20 cellular contexts compared by ENCODE assay signal in the genomic region with DNA sequence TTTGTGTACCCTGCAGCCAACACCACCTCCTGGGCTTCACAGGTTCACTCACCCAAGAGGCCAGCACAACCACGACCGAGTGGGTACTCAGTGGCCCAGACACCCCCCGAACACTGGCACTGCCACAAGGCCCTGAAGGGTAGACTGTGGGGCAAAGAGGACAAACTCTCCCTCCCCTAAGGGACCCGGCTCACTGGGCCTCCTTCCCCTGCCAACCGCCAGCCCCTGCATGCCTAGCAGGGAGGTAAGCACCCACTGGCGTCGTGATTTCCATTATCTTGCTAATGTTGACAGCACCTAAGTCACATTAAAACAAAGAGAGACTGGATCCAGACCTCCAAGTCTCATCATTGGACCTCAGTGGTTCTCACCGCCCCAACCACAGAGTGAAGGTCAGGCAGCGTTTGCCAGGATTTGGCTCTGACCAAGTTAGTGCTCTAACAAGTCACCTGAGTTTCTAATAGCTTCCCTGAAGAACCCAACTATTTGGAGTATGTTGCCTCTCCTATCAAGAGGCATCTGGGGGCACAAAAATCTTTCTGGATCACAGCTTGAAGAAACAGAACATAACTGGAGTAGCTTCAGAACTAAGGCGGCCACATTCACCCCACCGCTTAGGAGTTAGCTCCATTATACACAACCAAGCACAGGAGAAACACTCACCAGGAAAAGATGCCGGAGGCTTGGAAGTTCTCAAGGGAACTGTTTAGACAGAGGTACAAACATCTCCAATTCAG. TPM values are rescaled to one million over a fixed set of nuclear protein-coding genes. Genes with fewer than 3 reads are reported as not detected.
DNase-seq lines count a peak whose midpoint lies in the region; ATAC-seq, FAIRE-seq and TF ChIP-seq lines count a peak whose summit lies in the region.
"Had no signal": no experiment of that assay in that cellular context is flagged by ENCODE, and none has a peak within 500 bp of the region (broad histone marks: within the 10 kb centered on the region; RNA-seq: fewer than 3 reads in every experiment).

No MANE protein-coding gene starts in this region.

- no peaks in the 10 kb centered on the region for H3K79me1 ChIP-seq in H1 (ENCODE audit: low read depth, low read length)

- H4K91ac ChIP-seq in H1 (replicated peaks; ENCODE audit: insufficient read length, low read length): no peak overlapping the region

- H3K27me3 ChIP-seq in right atrium auricular region: no peaks in the 10 kb centered on the region
- H3K27me3 ChIP-seq in H1 (replicated peaks in 1 of 4; ENCODE audit: control insufficient read depth in 3 of 4, extremely low read depth in 1 of 4, insufficient read depth in 3 of 4, low read length in 3 of 4): no peaks in the 10 kb centered on the region
- H3K27me3 ChIP-seq: adrenal gland, SJCRH30 had no signal

- H3K4me1 ChIP-seq in right atrium auricular region (peaks cover 0 to 21% of the 10 kb centered on the region in 2 donors), H1 (replicated peaks in 1 of 4; ENCODE audit: control insufficient read depth in 3 of 4, insufficient read depth in 4 of 4, low read length in 3 of 4) (no peaks in the 10 kb centered on the region)
- H3K4me1 ChIP-seq: adrenal gland, SJCRH30 had no signal

- no peaks in the 10 kb centered on the region for H3K23me2 ChIP-seq in H1 (ENCODE audit: low read depth, low read length)

- H2BK120ac ChIP-seq in H1 (replicated peaks; ENCODE audit: low read depth, low read length): no peak overlapping the region

- H2BK15ac ChIP-seq in H1 (ENCODE audit: low read length): no peak overlapping the region

- no peak overlapping the region for H3K18ac ChIP-seq in H1 (ENCODE audit: extremely low read depth, low read length)

- no peak overlapping the region for H2AK5ac ChIP-seq in H1 (ENCODE audit: low read depth, low read length)

- ATAC-seq in left ventricle myocardium superior (no peak), HG03025 (IDR thresholded peaks at IDR 0.05; ENCODE audit: low FRiP score, unreplicated experiment) (no peak), GM19467 (IDR thresholded peaks at IDR 0.05; ENCODE audit: unreplicated experiment) (no peak), HG02588 (IDR thresholded peaks at IDR 0.05; ENCODE audit: unreplicated experiment) (no peak)
- ATAC-seq: HCT116; natural killer cell treated with Interleukin-12 subunit alpha and Interleukin-12 subunit beta and Interleukin-15 and Interleukin-18, amount 100 ng/mL, for 72 hours had no signal

- H4K5ac ChIP-seq in H1 (ENCODE audit: insufficient read length, low read depth, low read length): no peak overlapping the region

- H3K79me2 ChIP-seq in H1 (ENCODE audit: control insufficient read depth in 1 of 2, insufficient read depth in 2 of 2, low read length in 2 of 2): no peaks in the 10 kb centered on the region

- peaks cover 38% of the 10 kb centered on the region for H3K36me3 ChIP-seq in right atrium auricular region
- no peaks in the 10 kb centered on the region for H3K36me3 ChIP-seq in H1 (ENCODE audit: control insufficient read depth in 2 of 4, insufficient read depth in 4 of 4, low read length in 3 of 4)
- H3K36me3 ChIP-seq: SJCRH30 had no signal

- no peak overlapping the region for H3K23ac ChIP-seq in H1 (ENCODE audit: insufficient read length)

- no peak overlapping the region for H2AFZ ChIP-seq in H1 (ENCODE audit: low read length)

- TF ChIP-seq RAD21 in H1 (IDR thresholded peaks at IDR 0.05 in 1 of 2, conservative IDR thresholded peaks at IDR 0.05 in 1 of 2; ENCODE audit: low read depth in 2 of 2, low read length in 2 of 2): no peak

- no peak overlapping the region for H3K4me3 ChIP-seq in right atrium auricular region
- no peak overlapping the region for H3K4me3 ChIP-seq in H1 (ENCODE audit: extremely low read depth in 1 of 4, insufficient read depth in 2 of 4, low read depth in 3 of 4, low read length in 4 of 4)
- H3K4me3 ChIP-seq: adrenal gland, SJCRH30 had no signal

- no peak overlapping the region for H3K4ac ChIP-seq in H1 (replicated peaks; ENCODE audit: insufficient read length, low read depth, low read length)

- POLR2A ChIA-PET in H1 (lab: Charles Lee; ENCODE audit: partially characterized antibody): interaction anchor here (1.1 kb wide), 1 partner anchor 46 kb away, joined by 3 read pairs; no protein-coding TSS in a partner anchor

- DNase-seq in right atrium auricular region (ENCODE audit: low spot score) (peak; percentile 44), left ventricle myocardium superior (no peak), H1 (ENCODE audit: low read depth in 1 of 2, low spot score in 2 of 2) (no peak), posterior vena cava (ENCODE audit: low spot score) (peak; percentile 62), NCI-H2227 (lab: John Stamatoyannopoulos, UW; ENCODE audit: unreplicated experiment) (no peak)
- DNase-seq: CD4-positive, alpha-beta memory T cell; effector memory CD4-positive, alpha-beta T cell; glutamatergic neuron; NCI-H1436; SJCRH30; stimulated activated CD4-positive, alpha-beta T cell treated with anti-CD3 and anti-CD28 coated beads, Interleukin-12 subunit alpha, Interleukin-12 subunit beta, amount 100 ng/mL, for 4 hours; stimulated activated CD8-positive, alpha-beta memory T cell treated with anti-CD3 and anti-CD28 coated beads, Interleukin-4, amount 100 ng/mL, for 48 hours had no signal

- CTCF ChIA-PET in H1 (lab: Charles Lee; ENCODE audit: partially characterized antibody): interaction anchor here (1.1 to 4.1 kb wide), 4 partner anchors 9 to 241 kb away, joined by 3 to 23 read pairs (median 4); no protein-coding TSS in a partner anchor

- WGBS in H1 (ENCODE audit: extremely low coverage in 1 of 2, insufficient coverage in 1 of 2, insufficient read length in 1 of 2, insufficient replicate concordance in 2 of 2, low coverage in 1 of 2, low lambda C conversion rate in 2 of 2, missing lambda C conversion rate in 1 of 2), 2 experiments: 84% methylated on average over 12 of the region's 12 CpGs; no CpG with 5 or more reads in 1 of the 2 experiments

- intact Hi-C loops in left ventricle myocardium superior (cut with micrococcal nuclease): no loop called here
- intact Hi-C loops in posterior vena cava (cut with DNase I): no loop called here

- no peak overlapping the region for H2BK12ac ChIP-seq in H1 (ENCODE audit: low read depth, low read length)

- H3K9me3 ChIP-seq in right atrium auricular region (no peaks in the 10 kb centered on the region), H1 (ENCODE audit: insufficient read depth in 2 of 2, low read depth in 1 of 2, low read length in 1 of 2) (no peaks in the 10 kb centered on the region)
- H3K9me3 ChIP-seq: adrenal gland had no signal

- H3K4me2 ChIP-seq in H1 (ENCODE audit: insufficient read depth in 1 of 2, low read depth in 2 of 2, low read length in 2 of 2): no peak overlapping the region

- H3K56ac ChIP-seq in H1 (replicated peaks; ENCODE audit: insufficient read length, low read depth, low read length): no peak overlapping the region

- TF ChIP-seq CTCF in right atrium auricular region (IDR thresholded peaks at IDR 0.05): no peak
- no peak for TF ChIP-seq CTCF in H1 (IDR thresholded peaks at IDR 0.05; ENCODE audit: control extremely low read depth in 1 of 3, insufficient read depth in 1 of 3, low read depth in 1 of 3, low read length in 3 of 3)

- H2BK20ac ChIP-seq in H1 (ENCODE audit: low read length): no peak overlapping the region

- peak overlapping the region; percentile 51 for H4K8ac ChIP-seq in H1 (ENCODE audit: extremely low read depth, insufficient read depth, low read length)

- peak overlapping the region in 1 of 2 donors; percentile 60 for H3K27ac ChIP-seq in right atrium auricular region
- H3K27ac ChIP-seq in H1 (ENCODE audit: low read depth, low read length): no peak overlapping the region
- H3K27ac ChIP-seq: adrenal gland, SJCRH30 had no signal

- H3K9ac ChIP-seq in H1 (replicated peaks in 1 of 4; ENCODE audit: extremely low read depth in 1 of 4, low read depth in 3 of 4, low read length in 3 of 4): no peak overlapping the region

- TF ChIP-seq POLR2A in H1 (IDR thresholded peaks at IDR 0.05; ENCODE audit: control extremely low read depth in 1 of 2, low read depth in 2 of 2, low read length in 2 of 2): no peak

- no peak for TF ChIP-seq EP300 in H1 (IDR thresholded peaks at IDR 0.05; ENCODE audit: borderline replicate concordance in 1 of 2, low read depth in 2 of 2, low read length in 2 of 2)

- FAIRE-seq in H1 (lab: Jason Lieb, UNC): no peak

- no peak overlapping the region for H3K14ac ChIP-seq in H1 (ENCODE audit: insufficient read length)

- no peaks in the 10 kb centered on the region for H4K20me1 ChIP-seq in H1 (replicated peaks in 1 of 2; ENCODE audit: control insufficient read depth in 1 of 2, insufficient read depth in 2 of 2, low read length in 2 of 2)

- H2BK5ac ChIP-seq in H1 (ENCODE audit: low read depth, low read length): no peak overlapping the region

RNA-seq across cellular contexts. Expression of a gene that starts 14.0 kb away (rescaled TPM):
- total RNA-seq in right atrium auricular region: 10 to 100 TPM; 30.3 to 30.5 TPM
- total RNA-seq in left ventricle myocardium superior: 25.9 TPM
- 63.6 and 66.0 TPM in 2 replicates for total RNA-seq in H1 (2021; fragmentation: NEBNext Ultra II Directional; extraction: Animal tissue kit (Norgen Biotek cat#: 25700))
- polyA plus RNA-seq in H1 (2011; rRNA removed): 31.3 and 38.1 TPM in 2 replicates
- 49.3 TPM for polyA plus RNA-seq in H1 (2011; cell fraction: cytosol; rRNA removed)
- polyA plus RNA-seq in H1 (2011; cell fraction: nucleus; rRNA removed): 35.2 TPM
- polyA plus RNA-seq in H1 (2012, experiment 1 of 2): 60.6 to 69.3 TPM (median 62.7 TPM) in 4 replicates
- 47.6 TPM for polyA plus RNA-seq in H1 (2012, experiment 2 of 2)
- 72.9 TPM for polyA plus RNA-seq in H1 (2013, experiment 1 of 2)
- 82.4 TPM for polyA plus RNA-seq in H1 (2013, experiment 2 of 2)
- polyA minus RNA-seq in H1 (2011; rRNA and poly(A)+ RNA removed): 25.0 and 25.8 TPM in 2 replicates
- 15.6 TPM for polyA minus RNA-seq in H1 (2011; cell fraction: cytosol; rRNA and poly(A)+ RNA removed)
- 17.7 TPM for polyA minus RNA-seq in H1 (2011; cell fraction: nucleus; rRNA and poly(A)+ RNA removed)
- 10 to 100 TPM; 32.7 to 45.6 TPM for total RNA-seq in posterior vena cava

RNA-seq across cellular contexts. Expression of a gene that starts 51.3 kb away (rescaled TPM):
- total RNA-seq in right atrium auricular region: 10 to 100 TPM; 25.6 to 26.4 TPM
- total RNA-seq in left ventricle myocardium superior: 164 TPM
- 2.2 and 2.6 TPM in 2 replicates for total RNA-seq in H1 (2021; fragmentation: NEBNext Ultra II Directional; extraction: Animal tissue kit (Norgen Biotek cat#: 25700))
- polyA plus RNA-seq in H1 (2011; rRNA removed): 3.3 and 3.4 TPM in 2 replicates
- polyA plus RNA-seq in H1 (2011; cell fraction: cytosol; rRNA removed): 3.7 TPM
- 5.8 TPM for polyA plus RNA-seq in H1 (2011; cell fraction: nucleus; rRNA removed)
- polyA plus RNA-seq in H1 (2012, experiment 1 of 2): 2.6 to 4.3 TPM (median 3.7 TPM) in 4 replicates
- polyA plus RNA-seq in H1 (2012, experiment 2 of 2): 2.2 TPM
- 1.2 TPM for polyA plus RNA-seq in H1 (2013, experiment 1 of 2)
- 1.1 TPM for polyA plus RNA-seq in H1 (2013, experiment 2 of 2)
- polyA minus RNA-seq in H1 (2011; rRNA and poly(A)+ RNA removed): 3.4 and 6.8 TPM in 2 replicates
- polyA minus RNA-seq in H1 (2011; cell fraction: cytosol; rRNA and poly(A)+ RNA removed): 2.1 TPM
- polyA minus RNA-seq in H1 (2011; cell fraction: nucleus; rRNA and poly(A)+ RNA removed): 2.3 TPM
- 10 to 100 TPM; 11.6 to 12.2 TPM for total RNA-seq in posterior vena cava

RNA-seq across cellular contexts. Expression of a gene that starts 57.5 kb away (rescaled TPM):
- 1 to 10 TPM; 2.7 to 3.2 TPM for total RNA-seq in right atrium auricular region
- 0.92 TPM for total RNA-seq in left ventricle myocardium superior
- not detected in 2 replicates for total RNA-seq in H1 (2021; fragmentation: NEBNext Ultra II Directional; extraction: Animal tissue kit (Norgen Biotek cat#: 25700))
- polyA plus RNA-seq in H1 (2011; rRNA removed): not detected in 2 replicates
- polyA plus RNA-seq in H1 (2011; cell fraction: cytosol; rRNA removed): not detected
- polyA plus RNA-seq in H1 (2011; cell fraction: nucleus; rRNA removed): not detected
- polyA plus RNA-seq in H1 (2012, experiment 1 of 2): not detected in 4 replicates
- not detected for polyA plus RNA-seq in H1 (2012, experiment 2 of 2)
- polyA plus RNA-seq in H1 (2013, experiment 1 of 2): not detected
- polyA plus RNA-seq in H1 (2013, experiment 2 of 2): not detected
- polyA minus RNA-seq in H1 (2011; rRNA and poly(A)+ RNA removed): not detected in 2 replicates
- not detected for polyA minus RNA-seq in H1 (2011; cell fraction: cytosol; rRNA and poly(A)+ RNA removed)
- polyA minus RNA-seq in H1 (2011; cell fraction: nucleus; rRNA and poly(A)+ RNA removed): not detected
- total RNA-seq in posterior vena cava: 1 to 10 TPM; 2.5 to 3.4 TPM
- total RNA-seq: fibroblast of lung, progenitor cell of endocrine pancreas, SJCRH30 had no signal
- polyA plus RNA-seq: fibroblast of lung had no signal

Comparison
In these comparisons a context has a peak if more than half of its experiments do, and no peak if none do; other contexts are left out.
1. DNase-seq: peak in right atrium auricular region (single experiment) and posterior vena cava (single experiment); none in left ventricle myocardium superior (single experiment), H1 (0 of 2) and NCI-H2227 (single experiment).